Comparison of ENCODE assay signal across 27 cellular contexts in the genomic region with DNA sequence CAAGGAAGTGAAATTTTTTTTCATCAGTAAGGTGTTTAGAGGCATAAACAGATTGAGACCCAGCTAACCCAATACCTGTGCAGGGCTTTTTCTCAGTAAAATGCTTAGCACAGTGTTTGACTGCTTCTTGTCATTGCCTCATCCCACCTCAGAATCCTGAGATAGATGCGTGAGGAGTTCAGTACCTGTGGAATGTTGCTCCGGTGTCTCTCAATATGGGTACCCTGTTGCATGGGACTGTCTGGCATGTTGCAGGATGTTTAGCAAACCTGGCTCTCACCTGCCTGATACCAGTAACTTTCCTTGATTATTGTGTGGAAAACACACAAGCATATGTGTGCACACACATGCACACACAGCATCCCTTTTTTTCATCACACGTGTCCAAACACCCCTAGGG.
"Had no signal": no experiment of that assay in that cellular context is flagged by ENCODE, and none has a peak within 500 bp of the region (broad histone marks: within the 10 kb centered on the region; RNA-seq: fewer than 3 reads in every experiment).

No MANE protein-coding gene starts in this region.

- H3K9me3 ChIP-seq: esophagus muscularis mucosa, heart right ventricle, right lobe of liver, stomach, thyroid gland, upper lobe of left lung had no signal

- ATAC-seq: heart right ventricle; left colon; naive thymus-derived CD4-positive, alpha-beta T cell had no signal

- H3K9me3 Mint-ChIP-seq: naive thymus-derived CD4-positive, alpha-beta T cell; neural crest cell had no signal

- H3K27me3 ChIP-seq: esophagus muscularis mucosa, right lobe of liver, stomach, thyroid gland, upper lobe of left lung had no signal

- H3K4me1 ChIP-seq: esophagus muscularis mucosa, heart right ventricle, parathyroid adenoma, right lobe of liver, stomach, thyroid gland, upper lobe of left lung had no signal

- H3K4me3 Mint-ChIP-seq: naive thymus-derived CD4-positive, alpha-beta T cell; neural crest cell had no signal

- H3K36me3 ChIP-seq: esophagus muscularis mucosa, right lobe of liver, thyroid gland had no signal

- H3K4me3 ChIP-seq: coronary artery, esophagus muscularis mucosa, heart right ventricle, right lobe of liver, stomach, thyroid gland had no signal

- DNase-seq: dermis blood vessel endothelial cell; effector memory CD4-positive, alpha-beta T cell; foreskin melanocyte; glutamatergic neuron; heart right ventricle; hippocampal formation; islet precursor cell; kidney glomerular epithelial cell; left colon; mammary epithelial cell; midbrain; naive thymus-derived CD4-positive, alpha-beta T cell; small intestine; stimulated activated CD4-positive, alpha-beta T cell treated with anti-CD3 and anti-CD28 coated beads, Interleukin-12 subunit alpha, Interleukin-12 subunit beta, amount 100 ng/mL, for 4 hours; stimulated activated CD4-positive, alpha-beta T cell treated with anti-CD3 and anti-CD28 coated beads, Interleukin-1b, Interleukin-23, amount 100 ng/mL, for 48 hours; stimulated activated CD4-positive, alpha-beta T cell treated with anti-CD3 and anti-CD28 coated beads, Interleukin-4, amount 100 ng/mL, for 1 hour; stimulated activated CD8-positive, alpha-beta memory T cell treated with anti-CD3 and anti-CD28 coated beads, Interleukin-4, amount 100 ng/mL, for 48 hours; stimulated activated naive CD4-positive, alpha-beta T cell treated with Interleukin-2 at 50 U/mL for 16 hours; stomach; thyroid gland; upper lobe of left lung had no signal

- H3K27ac ChIP-seq: coronary artery, esophagus muscularis mucosa, heart right ventricle, parathyroid adenoma, right lobe of liver, stomach, thyroid gland had no signal

- H3K27me3 Mint-ChIP-seq: naive thymus-derived CD4-positive, alpha-beta T cell had no signal

- H3K27ac Mint-ChIP-seq: naive thymus-derived CD4-positive, alpha-beta T cell; progenitor cell of endocrine pancreas had no signal
